ENCODE assay signal across 8 cellular contexts in the genomic region with DNA sequence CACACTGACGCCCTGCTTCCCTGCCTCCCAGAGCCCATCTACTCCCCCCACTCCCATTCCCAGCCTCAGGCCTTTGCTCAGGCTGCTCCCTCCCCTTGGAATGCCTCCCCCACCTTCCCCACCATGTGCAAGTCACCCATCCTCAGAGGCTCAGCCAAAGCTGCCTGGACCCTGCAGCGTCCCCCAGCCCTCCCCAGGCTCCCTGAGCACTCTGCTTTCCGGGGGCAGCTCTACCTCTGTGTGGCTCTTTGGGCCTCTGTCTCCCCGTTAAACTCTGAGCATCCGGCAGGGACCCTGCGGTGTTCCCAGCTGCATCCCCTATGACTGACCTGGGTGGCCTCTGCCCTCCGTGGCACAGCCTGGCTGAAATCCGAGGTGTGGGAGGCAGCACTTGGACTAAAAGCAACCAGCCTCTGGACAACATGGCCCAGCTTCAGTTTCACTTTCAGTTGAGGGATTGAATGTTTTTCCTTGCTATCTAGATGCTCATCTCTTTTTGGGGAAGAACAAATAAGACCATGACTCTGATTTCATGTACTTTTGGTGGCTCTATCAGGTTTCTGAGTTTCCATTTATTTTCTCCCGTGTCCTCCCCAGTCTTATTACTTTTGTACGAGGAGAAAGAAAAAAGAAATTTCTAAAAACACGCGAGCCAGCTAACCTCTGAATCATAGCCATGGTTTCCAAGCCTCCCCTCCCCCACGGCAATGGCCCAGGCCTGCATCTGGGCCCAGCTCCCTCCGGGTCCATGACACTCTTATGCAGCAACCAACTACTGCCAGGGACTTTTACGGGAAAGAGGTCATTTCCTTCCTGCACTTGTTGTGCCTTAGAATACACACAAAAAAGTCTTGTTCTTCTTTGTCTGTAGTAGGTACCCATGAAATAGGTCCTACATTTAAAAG. TPM values are rescaled to one million over a fixed set of nuclear protein-coding genes. Genes with fewer than 3 reads are reported as not detected.
A peak's percentile ranks its signal among the peaks of the same experiment; 100 is the strongest.
DNase-seq lines count a peak whose midpoint lies in the region; ATAC-seq and TF ChIP-seq lines count a peak whose summit lies in the region.

No MANE protein-coding gene starts in this region.

- H3K27me3 ChIP-seq in BJ (ENCODE audit: control insufficient read depth, insufficient read depth, low read length) (no peaks in the 10 kb centered on the region; the same call in 1 of the 2 replicates), dorsolateral prefrontal cortex (no peaks in the 10 kb centered on the region), lower lobe of right lung (ENCODE audit: low read depth) (no peaks in the 10 kb centered on the region)

- CTCF ChIA-PET in BJ (lab: Yijun Ruan, JAX), result interaction anchor here (0.7 to 2.9 kb wide), 6 partner anchors 12 to 330 kb away, joined by 3 to 24 read pairs (median 4); no protein-coding TSS in a partner anchor
- CTCF ChIA-PET in activated CD8-positive, alpha-beta T cell treated with anti-CD3 and anti-CD28 coated beads for 36 hours (lab: Charles Lee), result interaction anchor here (1.0 to 10.5 kb wide), 5 partner anchors 12 to 329 kb away, joined by 3 to 156 read pairs (median 3); no protein-coding TSS in a partner anchor

- H3K9me3 Mint-ChIP-seq in activated CD8-positive, alpha-beta T cell treated with anti-CD3 and anti-CD28 coated beads for 36 hours, result peaks cover 11% of the 10 kb centered on the region

- peak overlapping the region; percentile 47 to 97 (median 90) for H3K27ac ChIP-seq in dorsolateral prefrontal cortex
- peak overlapping the region; percentile 86 for H3K27ac ChIP-seq in lower lobe of right lung

- peak; percentile 50 for ATAC-seq in activated CD8-positive, alpha-beta T cell treated with anti-CD3 and anti-CD28 coated beads for 36 hours
- ATAC-seq in lower lobe of right lung (peak; percentile 77 to 82), GM21423 (IDR thresholded peaks at IDR 0.05; ENCODE audit: unreplicated experiment) (no peak)

- intact Hi-C loops in activated CD8-positive, alpha-beta T cell treated with anti-CD3 and anti-CD28 coated beads for 36 hours (cut with micrococcal nuclease), result no loop called here
- intact Hi-C loops in dorsolateral prefrontal cortex (cut with DNase I), result no loop called here
- intact Hi-C loops in lower lobe of right lung (cut with DNase I), result no loop called here

- TF ChIP-seq CTCF in BJ (IDR thresholded peaks at IDR 0.05; ENCODE audit: insufficient read depth, low read depth, low read length), result no peak
- no peak for TF ChIP-seq CTCF in activated CD8-positive, alpha-beta T cell treated with anti-CD3 and anti-CD28 coated beads for 36 hours (IDR thresholded peaks at IDR 0.05)
- peak in 4 of 56 donors; percentile 8 to 30 (median 16) for TF ChIP-seq CTCF in dorsolateral prefrontal cortex (IDR thresholded peaks at IDR 0.05 in 54 of 56, conservative IDR thresholded peaks at IDR 0.05 in 2 of 56; ENCODE audit: low read depth in 1 of 56, partially characterized antibody in 56 of 56)
- TF ChIP-seq CTCF in lower lobe of right lung (IDR thresholded peaks at IDR 0.05), result no peak

- H3K36me3 Mint-ChIP-seq in activated CD8-positive, alpha-beta T cell treated with anti-CD3 and anti-CD28 coated beads for 36 hours (ENCODE audit: low read depth), result peaks cover 41% of the 10 kb centered on the region

- DNase-seq in BJ (ENCODE audit: low read depth) (peak; percentile 45), M059J (ENCODE audit: low read depth) (peak; percentile 84), dorsolateral prefrontal cortex (peak in 8 of 10 donors; percentile 59 to 82 (median 72)), lower lobe of right lung (peak; percentile 77), NCI-H345 (lab: John Stamatoyannopoulos, UW) (no peak)
- DNase-seq in activated CD8-positive, alpha-beta T cell treated with anti-CD3 and anti-CD28 coated beads for 36 hours, result peak; percentile 88
- peak; percentile 75 to 79 for DNase-seq in stimulated activated CD4-positive, alpha-beta T cell treated with anti-CD3 and anti-CD28 coated beads, Interleukin-4, amount 100 ng/mL, for 48 hours (ENCODE audit: low read depth in 2 of 2)

- H3K27ac Mint-ChIP-seq in activated CD8-positive, alpha-beta T cell treated with anti-CD3 and anti-CD28 coated beads for 36 hours, result peak overlapping the region; percentile 99

- POLR2A ChIA-PET in BJ (lab: Charles Lee), result interaction anchor here (0.5 kb wide), 1 partner anchor 12 kb away, joined by 8 read pairs; no protein-coding TSS in a partner anchor
- POLR2A ChIA-PET in activated CD8-positive, alpha-beta T cell treated with anti-CD3 and anti-CD28 coated beads for 36 hours (lab: Charles Lee), result interaction anchor here (0.7 to 1.2 kb wide), 4 partner anchors 8 to 109 kb away, joined by 3 to 5 read pairs (median 3); no protein-coding TSS in a partner anchor

- H3K36me3 ChIP-seq in BJ (ENCODE audit: control insufficient read depth, insufficient read depth, low read length), result no peaks in the 10 kb centered on the region
- H3K36me3 ChIP-seq in lower lobe of right lung, result no peaks in the 10 kb centered on the region

- H3K4me1 Mint-ChIP-seq in activated CD8-positive, alpha-beta T cell treated with anti-CD3 and anti-CD28 coated beads for 36 hours (ENCODE audit: low read depth), result peaks cover 87% of the 10 kb centered on the region

- H3K27me3 Mint-ChIP-seq in activated CD8-positive, alpha-beta T cell treated with anti-CD3 and anti-CD28 coated beads for 36 hours, result no peaks in the 10 kb centered on the region

- H3K4me3 ChIP-seq in BJ (ENCODE audit: low read depth, low read length) (peak overlapping the region; percentile 33), dorsolateral prefrontal cortex (peak overlapping the region in 58 of 59 donors; percentile 11 to 66 (median 42)), lower lobe of right lung (peak overlapping the region; percentile 65)

- H3K4me1 ChIP-seq in lower lobe of right lung, result peaks cover 96% of the 10 kb centered on the region

- no peaks in the 10 kb centered on the region for H3K9me3 ChIP-seq in lower lobe of right lung

- peak overlapping the region; percentile 89 for H3K4me3 Mint-ChIP-seq in activated CD8-positive, alpha-beta T cell treated with anti-CD3 and anti-CD28 coated beads for 36 hours

RNA-seq across cellular contexts. Expression of gene APOL3, which starts 3.8 kb away (rescaled TPM):
- polyA plus RNA-seq in BJ (2011; rRNA removed), result 4.9 and 6.7 TPM in 2 replicates
- 3.8 and 4.5 TPM in 2 replicates for polyA minus RNA-seq in BJ (2011; rRNA and poly(A)+ RNA removed)
- total RNA-seq in M059J (2014; rRNA removed; shearing (Covaris generic)), result 11.7 and 12.4 TPM in 2 replicates
- total RNA-seq in activated CD8-positive, alpha-beta T cell treated with anti-CD3 and anti-CD28 coated beads for 36 hours, result 10 to 100 TPM; 44.5 to 46.7 TPM
- 10 to 100 TPM in 78 of 120 experiments, 1 to 10 TPM in 42; 4.8 to 24.3 (median 11.7) TPM for total RNA-seq in dorsolateral prefrontal cortex
- 77.0 TPM for total RNA-seq in lower lobe of right lung

RNA-seq across cellular contexts. Expression of gene APOL4, which starts 44.8 kb away (rescaled TPM):
- 0.16 and 0.23 TPM in 2 replicates for polyA plus RNA-seq in BJ (2011; rRNA removed)
- polyA minus RNA-seq in BJ (2011; rRNA and poly(A)+ RNA removed), result 0.05 TPM in 1 of 2 replicates, not detected in the other
- 0.10 TPM in 1 of 2 replicates, not detected in the other for total RNA-seq in M059J (2014; rRNA removed; shearing (Covaris generic))
- total RNA-seq in activated CD8-positive, alpha-beta T cell treated with anti-CD3 and anti-CD28 coated beads for 36 hours, result under 1 TPM; 0.18 TPM
- total RNA-seq in dorsolateral prefrontal cortex, result 10 to 100 TPM in 7 of 120 experiments, 1 to 10 TPM in 68, under 1 TPM in 42, not detected in 3; 0.15 to 24.1 (median 1.5) TPM
- 29.0 TPM for total RNA-seq in lower lobe of right lung
